19 cellular contexts compared by ENCODE assay signal in genomic region chr4:98275129-98275528, GRCh38.
"Had no signal": no experiment of that assay in that cellular context is flagged by ENCODE, and none has a peak within 500 bp of the region (broad histone marks: within the 10 kb centered on the region; RNA-seq: fewer than 3 reads in every experiment).

No MANE protein-coding gene starts in this region.

- H3K4me2 ChIP-seq: SK-N-SH had no signal

- H3K27me3 ChIP-seq: cardiac muscle cell, dorsolateral prefrontal cortex, spleen, tibial nerve had no signal

- H3K36me3 ChIP-seq: cardiac muscle cell had no signal

- H3K27ac ChIP-seq: cardiac muscle cell, dorsolateral prefrontal cortex, epithelial cell of prostate, spleen, tibial nerve had no signal

- H3K27ac Mint-ChIP-seq: activated T-cell treated with anti-CD3 and anti-CD28 coated beads, Interleukin-2, amount 50 U/mL, for 24 hours; endodermal cell; nephron progenitor cell; WTC11 had no signal

- H3K9ac ChIP-seq: SK-N-SH had no signal

- ATAC-seq: WTC11 had no signal

- DNase-seq: activated CD4-positive, alpha-beta T cell treated with anti-CD3 and anti-CD28 coated beads, Interleukin-2, amount 50 U/mL, for 1 hour; activated gamma-delta T cell treated with Interleukin-2 at 50 U/mL for 16 hours; activated naive CD8-positive, alpha-beta T cell treated with anti-CD3 and anti-CD28 coated beads for 36 hours; activated T-cell treated with anti-CD3 and anti-CD28 coated beads, Interleukin-2, amount 50 U/mL, for 24 hours; amniotic stem cell; dorsolateral prefrontal cortex; endodermal cell; foreskin fibroblast; nephron progenitor cell; occipital lobe; posterior cingulate gyrus; SK-N-SH; spleen; stimulated activated naive CD4-positive, alpha-beta T cell; substantia nigra had no signal

- H3K4me1 Mint-ChIP-seq: nephron progenitor cell, WTC11 had no signal

- H3K4me3 ChIP-seq: cardiac muscle cell, dorsolateral prefrontal cortex, spleen, tibial nerve had no signal

- H3K9me3 ChIP-seq: SK-N-SH had no signal

- H3K4me3 Mint-ChIP-seq: activated naive CD8-positive, alpha-beta T cell treated with anti-CD3 and anti-CD28 coated beads for 36 hours; activated T-cell treated with anti-CD3 and anti-CD28 coated beads, Interleukin-2, amount 50 U/mL, for 24 hours; endodermal cell; nephron progenitor cell; WTC11 had no signal

- H3K27me3 Mint-ChIP-seq: activated naive CD8-positive, alpha-beta T cell treated with anti-CD3 and anti-CD28 coated beads for 36 hours; activated T-cell treated with anti-CD3 and anti-CD28 coated beads, Interleukin-2, amount 50 U/mL, for 24 hours had no signal

- H3K9me2 ChIP-seq: SK-N-SH had no signal
